ENCODE assay signal across 9 cellular contexts in the genomic region with DNA sequence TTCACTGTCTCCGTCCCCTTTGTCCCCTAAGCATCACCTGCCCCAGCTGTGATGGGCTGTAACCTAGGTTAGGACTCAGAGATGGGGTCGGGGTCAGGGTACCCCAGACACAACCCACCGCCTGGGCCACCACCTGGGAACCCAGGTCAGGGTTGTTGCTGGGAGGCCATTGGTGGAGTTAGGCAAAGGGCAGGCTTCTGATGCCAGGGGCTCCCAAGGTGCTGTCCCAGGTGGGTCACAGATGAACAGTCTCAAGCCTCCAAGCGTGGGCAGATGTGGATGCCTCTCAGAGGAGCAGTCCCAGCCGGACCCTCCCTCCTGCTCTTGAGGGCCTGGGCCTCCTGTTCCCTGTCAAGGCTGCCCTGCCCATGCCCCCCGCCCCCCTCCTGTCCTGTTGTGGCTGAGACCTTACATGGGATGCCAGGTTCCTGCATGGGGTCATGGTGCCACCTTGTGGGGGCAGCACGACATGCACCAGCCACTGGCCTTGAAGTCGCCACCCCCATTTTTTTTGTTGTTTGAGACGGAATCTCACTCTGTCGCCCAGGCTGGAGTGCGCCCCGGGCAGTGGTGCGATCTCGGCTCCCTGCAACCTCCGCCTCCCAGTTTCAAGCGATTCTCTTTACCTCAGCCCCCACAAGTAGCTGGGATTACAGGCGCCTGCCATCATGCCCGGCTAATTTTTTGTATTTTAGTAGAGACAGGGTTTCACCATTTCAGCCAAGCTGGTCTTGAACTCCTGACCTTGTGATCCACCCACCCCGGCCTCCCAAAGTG. TPM values are rescaled to one million over a fixed set of nuclear protein-coding genes. Genes with fewer than 3 reads are reported as not detected.
A peak's percentile ranks its signal among the peaks of the same experiment; 100 is the strongest.
DNase-seq lines count a peak whose midpoint lies in the region; ATAC-seq, FAIRE-seq and TF ChIP-seq lines count a peak whose summit lies in the region.
"Had no signal": no experiment of that assay in that cellular context is flagged by ENCODE, and none has a peak within 500 bp of the region (broad histone marks: within the 10 kb centered on the region; RNA-seq: fewer than 3 reads in every experiment).

No MANE protein-coding gene starts in this region.

- H3K9me3 Mint-ChIP-seq in activated T-helper 2 cell treated with anti-CD3 and anti-CD28 coated beads, Interferon-gamma antibody, Interleukin-2, Interleukin-4, amounts not matched to agents 10 μg/mL and 5 μg/mL and 100 μg/mL, durations not matched to agents 14 hours and 24 hours and 36 hours = no peaks in the 10 kb centered on the region

- peaks cover 58% of the 10 kb centered on the region for H3K36me3 Mint-ChIP-seq in activated T-helper 2 cell treated with anti-CD3 and anti-CD28 coated beads, Interferon-gamma antibody, Interleukin-2, Interleukin-4, amounts not matched to agents 10 μg/mL and 5 μg/mL and 100 μg/mL, durations not matched to agents 14 hours and 24 hours and 36 hours (ENCODE audit: low read depth)

- H3K4me3 ChIP-seq in Peyer's patch = no peak overlapping the region

- in situ Hi-C loops in ACHN (cut with HindIII; ENCODE audit: low pct_ligation_motif_present, low pct_unique_long_range_greater_than_20kb, low sequenced_read_pairs) = no loop called here

- no peak for ATAC-seq in HG03159 (IDR thresholded peaks at IDR 0.05; ENCODE audit: unreplicated experiment)

- H3K36me3 ChIP-seq in Peyer's patch = peaks cover 0 to 60% (median 0%) of the 10 kb centered on the region in 3 donors

- peaks cover 0 to 5% (median 0%) of the 10 kb centered on the region in 4 donors for H3K4me1 ChIP-seq in Peyer's patch

- H3K4me3 Mint-ChIP-seq in activated T-helper 2 cell treated with anti-CD3 and anti-CD28 coated beads, Interferon-gamma antibody, Interleukin-2, Interleukin-4, amounts not matched to agents 10 μg/mL and 5 μg/mL and 100 μg/mL, durations not matched to agents 14 hours and 24 hours and 36 hours (ENCODE audit: low read depth) = no peak overlapping the region

- H3K4me1 Mint-ChIP-seq in activated T-helper 2 cell treated with anti-CD3 and anti-CD28 coated beads, Interferon-gamma antibody, Interleukin-2, Interleukin-4, amounts not matched to agents 10 μg/mL and 5 μg/mL and 100 μg/mL, durations not matched to agents 14 hours and 24 hours and 36 hours (ENCODE audit: low read depth) = peaks cover 5% of the 10 kb centered on the region

- H3K27me3 ChIP-seq in Peyer's patch = no peaks in the 10 kb centered on the region

- DNase-seq in ACHN (peak; percentile 57), GM19238 (ENCODE audit: insufficient read length, low spot score) (peak; percentile 69), Peyer's patch (peak in 2 of 3 donors; percentile 56 to 76), frontal cortex (ENCODE audit: low spot score in 2 of 2) (peak; percentile 71 to 74), pons (ENCODE audit: low spot score) (peak; percentile 52), middle frontal gyrus (ENCODE audit: extremely low spot score, low spot score) (no peak)
- peak; percentile 40 for DNase-seq in activated T-helper 2 cell treated with anti-CD3 and anti-CD28 coated beads, Interferon-gamma antibody, Interleukin-2, Interleukin-4, amounts not matched to agents 10 μg/mL and 5 μg/mL and 100 μg/mL, durations not matched to agents 14 hours and 24 hours and 36 hours (ENCODE audit: low spot score)

- no peaks in the 10 kb centered on the region for H3K27me3 Mint-ChIP-seq in activated T-helper 2 cell treated with anti-CD3 and anti-CD28 coated beads, Interferon-gamma antibody, Interleukin-2, Interleukin-4, amounts not matched to agents 10 μg/mL and 5 μg/mL and 100 μg/mL, durations not matched to agents 14 hours and 24 hours and 36 hours (ENCODE audit: low read depth)

- intact Hi-C loops in activated T-helper 2 cell treated with anti-CD3 and anti-CD28 coated beads, Interferon-gamma antibody, Interleukin-2, Interleukin-4, amounts not matched to agents 10 μg/mL and 5 μg/mL and 100 μg/mL, durations not matched to agents 14 hours and 24 hours and 36 hours (cut with micrococcal nuclease) = no loop called here

- peak; percentile 58 to 76 (median 72) for TF ChIP-seq CTCF in Peyer's patch (IDR thresholded peaks at IDR 0.05)

- no peak overlapping the region for H3K27ac ChIP-seq in Peyer's patch

- FAIRE-seq in frontal cortex (lab: Jason Lieb, UNC) = no peak
- FAIRE-seq: islet of Langerhans had no signal

- H3K9me3 ChIP-seq in Peyer's patch = no peaks in the 10 kb centered on the region

- H3K27ac Mint-ChIP-seq in activated T-helper 2 cell treated with anti-CD3 and anti-CD28 coated beads, Interferon-gamma antibody, Interleukin-2, Interleukin-4, amounts not matched to agents 10 μg/mL and 5 μg/mL and 100 μg/mL, durations not matched to agents 14 hours and 24 hours and 36 hours = no peak overlapping the region

- no peak for TF ChIP-seq POLR2A in Peyer's patch (IDR thresholded peaks at IDR 0.05)

RNA-seq across cellular contexts. Expression of gene GATD1, which starts 12.1 kb away (rescaled TPM):
- total RNA-seq in Peyer's patch = 10 to 100 TPM; 47.6 to 81.7 (median 52.9) TPM
- 68.0 and 75.2 TPM in 2 replicates for total RNA-seq in activated T-helper 2 cell treated with anti-CD3 and anti-CD28 coated beads, Interferon-gamma antibody, Interleukin-2, Interleukin-4, amounts not matched to agents 10 μg/mL and 5 μg/mL and 100 μg/mL, durations not matched to agents 14 hours and 24 hours and 36 hours
- total RNA-seq in frontal cortex = 21.2 TPM

RNA-seq across cellular contexts. Expression of gene TALDO1, which starts 17.9 kb away (rescaled TPM):
- total RNA-seq in Peyer's patch = 100 to 1,000 TPM; 140 to 175 (median 149) TPM
- 270 and 275 TPM in 2 replicates for total RNA-seq in activated T-helper 2 cell treated with anti-CD3 and anti-CD28 coated beads, Interferon-gamma antibody, Interleukin-2, Interleukin-4, amounts not matched to agents 10 μg/mL and 5 μg/mL and 100 μg/mL, durations not matched to agents 14 hours and 24 hours and 36 hours
- 77.9 TPM for total RNA-seq in frontal cortex

RNA-seq across cellular contexts. Expression of gene CEND1, which starts 24.7 kb away (rescaled TPM):
- not detected for total RNA-seq in Peyer's patch
- 2.2 and 2.6 TPM in 2 replicates for total RNA-seq in activated T-helper 2 cell treated with anti-CD3 and anti-CD28 coated beads, Interferon-gamma antibody, Interleukin-2, Interleukin-4, amounts not matched to agents 10 μg/mL and 5 μg/mL and 100 μg/mL, durations not matched to agents 14 hours and 24 hours and 36 hours
- 7.3 TPM for total RNA-seq in frontal cortex

RNA-seq across cellular contexts. Expression of gene SLC25A22, which starts 32.9 kb away (rescaled TPM):
- 10 to 100 TPM; 14.2 to 22.0 (median 16.6) TPM for total RNA-seq in Peyer's patch
- total RNA-seq in activated T-helper 2 cell treated with anti-CD3 and anti-CD28 coated beads, Interferon-gamma antibody, Interleukin-2, Interleukin-4, amounts not matched to agents 10 μg/mL and 5 μg/mL and 100 μg/mL, durations not matched to agents 14 hours and 24 hours and 36 hours = 58.7 and 64.5 TPM in 2 replicates
- 14.7 TPM for total RNA-seq in frontal cortex

RNA-seq across cellular contexts. Expression of gene PIDD1, which starts 39.8 kb away (rescaled TPM):
- 10 to 100 TPM; 29.1 to 83.3 (median 70.2) TPM for total RNA-seq in Peyer's patch
- 27.3 and 27.6 TPM in 2 replicates for total RNA-seq in activated T-helper 2 cell treated with anti-CD3 and anti-CD28 coated beads, Interferon-gamma antibody, Interleukin-2, Interleukin-4, amounts not matched to agents 10 μg/mL and 5 μg/mL and 100 μg/mL, durations not matched to agents 14 hours and 24 hours and 36 hours
- total RNA-seq in frontal cortex = 5.7 TPM
